In genomic region chr16:27208809-27209208, GRCh38 we compare ENCODE assay signal across 17 cellular contexts. TPM values are rescaled to one million over a fixed set of nuclear protein-coding genes. Genes with fewer than 3 reads are reported as not detected.
DNase-seq lines count a peak whose midpoint lies in the region; ATAC-seq and TF ChIP-seq lines count a peak whose summit lies in the region.
"Had no signal": no experiment of that assay in that cellular context is flagged by ENCODE, and none has a peak within 500 bp of the region (broad histone marks: within the 10 kb centered on the region; RNA-seq: fewer than 3 reads in every experiment).

No MANE protein-coding gene starts in this region.

- H3K4me1 ChIP-seq in hepatocyte (ENCODE audit: insufficient read depth) (peaks cover 22% of the 10 kb centered on the region), mucosa of rectum (ENCODE audit: control insufficient read depth in 2 of 2, insufficient read depth in 2 of 2, low read length in 2 of 2) (peaks cover 8 to 28% of the 10 kb centered on the region in 2 donors), A673 (ENCODE audit: insufficient read depth, low read length, poor library complexity, severe bottlenecking) (no peaks in the 10 kb centered on the region)
- H3K4me1 ChIP-seq: BE2C had no signal

- no peaks in the 10 kb centered on the region for H4K20me1 ChIP-seq in hepatocyte (ENCODE audit: insufficient read depth, poor library complexity, severe bottlenecking)

- H3K36me3 Mint-ChIP-seq in T-helper 17 cell (ENCODE audit: low read depth): peaks cover 1% of the 10 kb centered on the region

- H3K36me3 ChIP-seq in hepatocyte (replicated peaks; ENCODE audit: insufficient read depth, low read depth): no peaks in the 10 kb centered on the region
- peaks cover 6 to 12% of the 10 kb centered on the region in 2 donors for H3K36me3 ChIP-seq in mucosa of rectum (ENCODE audit: control insufficient read depth in 2 of 2, insufficient read depth in 2 of 2, low read length in 2 of 2)
- no peaks in the 10 kb centered on the region for H3K36me3 ChIP-seq in A673 (ENCODE audit: insufficient read depth, low read length, poor library complexity, severe bottlenecking)

- POLR2A ChIA-PET in A673 (lab: Charles Lee; ENCODE audit: low non-redundant PET): no interaction called here

- peak overlapping the region; percentile 45 for H3K27ac Mint-ChIP-seq in T-helper 17 cell
- H3K27ac Mint-ChIP-seq: CD8-positive, alpha-beta T cell had no signal

- no peak overlapping the region for H2AFZ ChIP-seq in hepatocyte
- H2AFZ ChIP-seq: GM23248 had no signal

- peaks cover 9% of the 10 kb centered on the region for H3K4me1 Mint-ChIP-seq in T-helper 17 cell

- ATAC-seq in T-helper 17 cell (no peak), HG03571 (IDR thresholded peaks at IDR 0.05; ENCODE audit: unreplicated experiment) (no peak)
- ATAC-seq: CD8-positive, alpha-beta T cell; HCT116 had no signal

- intact Hi-C loops in A673 (cut with micrococcal nuclease; ENCODE audit: unreplicated experiment): no loop called here

- no peaks in the 10 kb centered on the region for H3K27me3 ChIP-seq in hepatocyte
- no peaks in the 10 kb centered on the region for H3K27me3 ChIP-seq in mucosa of rectum (ENCODE audit: control insufficient read depth in 2 of 2, insufficient read depth in 2 of 2, low read length in 2 of 2)
- H3K27me3 ChIP-seq in A673 (replicated peaks; ENCODE audit: insufficient read depth, low read depth, low read length, poor library complexity): no peaks in the 10 kb centered on the region
- H3K27me3 ChIP-seq: BE2C had no signal

- DNase-seq in T-helper 17 cell (no peak), hepatocyte (ENCODE audit: low spot score) (no peak), A673 (ENCODE audit: low spot score) (no peak), HT-29 (ENCODE audit: low spot score) (no peak)
- DNase-seq in NK-92 treated with Interleukin-12 subunit alpha and Interleukin-12 subunit beta, amount 100 ng/mL, for 24 hours (lab: John Stamatoyannopoulos, UW): no peak
- DNase-seq: BE2C; CD8-positive, alpha-beta T cell; DMS79; GM23248; NCI-H1105; NCI-H1694 treated with DMSO at 0.1 percent for 48 hours; NCI-H2107; NCI-H2227 treated with DMSO at 0.1 percent for 48 hours; NCI-H524 had no signal

- H3K4me2 ChIP-seq in hepatocyte: peak overlapping the region; percentile 65

- no peak overlapping the region for H3K9ac ChIP-seq in mucosa of rectum (ENCODE audit: low read depth in 1 of 2, low read length in 2 of 2)
- H3K9ac ChIP-seq: GM23248 had no signal

- H3K4me3 Mint-ChIP-seq in T-helper 17 cell: no peak overlapping the region
- H3K4me3 Mint-ChIP-seq: CD8-positive, alpha-beta T cell had no signal

- H3K27me3 Mint-ChIP-seq in T-helper 17 cell: no peaks in the 10 kb centered on the region

- H3K4me3 ChIP-seq in hepatocyte (no peak overlapping the region), mucosa of rectum (ENCODE audit: low read length in 2 of 2) (peak overlapping the region; percentile 29 to 41), A673 (ENCODE audit: low read depth, low read length, poor library complexity, severe bottlenecking) (no peak overlapping the region)
- H3K4me3 ChIP-seq: GM23248 had no signal

- no TSS peak for BruUV-seq in A673 (replicated peaks; lab: Mats Ljungman, UMichigan)

- H3K9me3 ChIP-seq in T-helper 17 cell (ENCODE audit: control insufficient read depth, low read length, poor library complexity, severe bottlenecking): no peaks in the 10 kb centered on the region
- H3K9me3 ChIP-seq in hepatocyte (ENCODE audit: low read depth): no peaks in the 10 kb centered on the region
- no peaks in the 10 kb centered on the region for H3K9me3 ChIP-seq in mucosa of rectum (ENCODE audit: control insufficient read depth in 2 of 2, low read length in 2 of 2)
- no peaks in the 10 kb centered on the region for H3K9me3 ChIP-seq in A673 (ENCODE audit: low read depth, low read length, poor library complexity, severe bottlenecking)
- H3K9me3 ChIP-seq: BE2C had no signal

- 85% methylated on average over 4 of the region's 4 CpGs for WGBS in hepatocyte (ENCODE audit: low lambda C conversion rate, missing lambda C conversion rate)

- no peaks in the 10 kb centered on the region for H3K9me2 ChIP-seq in hepatocyte (replicated peaks; ENCODE audit: insufficient read depth)

- no peak for TF ChIP-seq CTCF in hepatocyte (IDR thresholded peaks at IDR 0.05; ENCODE audit: poor library complexity)
- TF ChIP-seq CTCF in A673 (conservative IDR thresholded peaks at IDR 0.05; ENCODE audit: low read depth, low read length): no peak

- H3K79me2 ChIP-seq in hepatocyte: peaks cover 18% of the 10 kb centered on the region

- H3K27ac ChIP-seq in hepatocyte (peak overlapping the region; percentile 86), mucosa of rectum (ENCODE audit: low read depth in 2 of 2, low read length in 2 of 2) (peak overlapping the region; percentile 52 to 85), A673 (ENCODE audit: low read depth, low read length, poor library complexity, severe bottlenecking) (no peak overlapping the region)
- H3K27ac ChIP-seq: GM23248 had no signal

- CTCF ChIA-PET in A673 (lab: Charles Lee): no interaction called here

RNA-seq across cellular contexts. Expression of gene KDM8, which starts 5.5 kb away (rescaled TPM):
- 10 to 100 TPM; 11.6 to 11.9 TPM for total RNA-seq in T-helper 17 cell
- 7.2 and 11.5 TPM in 2 replicates for total RNA-seq in hepatocyte
- polyA plus RNA-seq in hepatocyte: 5.6 and 9.7 TPM in 2 replicates
- 8.8 and 11.1 TPM in 2 replicates for total RNA-seq in A673 (2021)
- total RNA-seq in HT-29 (2014; rRNA removed; shearing (Covaris generic)): 3.9 and 6.0 TPM in 2 replicates

RNA-seq across cellular contexts. Expression of gene NSMCE1, which starts 59.8 kb away (rescaled TPM):
- total RNA-seq in T-helper 17 cell (10 to 100 TPM; 35.1 to 49.2 TPM), hepatocyte (35.0 and 40.8 TPM in 2 replicates), A673 (2021) (45.7 and 53.0 TPM in 2 replicates)
- 58.2 and 66.3 TPM in 2 replicates for polyA plus RNA-seq in hepatocyte
- total RNA-seq in HT-29 (2014; rRNA removed; shearing (Covaris generic)): 49.9 and 52.3 TPM in 2 replicates

Comparison
In these comparisons a context has a peak if more than half of its experiments do, and no peak if none do; other contexts are left out.
1. H3K4me3 ChIP-seq: peak in mucosa of rectum (2 of 2); none in hepatocyte (single experiment) and A673 (single experiment).